17 cellular contexts compared by ENCODE assay signal in genomic region chr4:13765535-13765934, GRCh38.
"Had no signal": no experiment of that assay in that cellular context is flagged by ENCODE, and none has a peak within 500 bp of the region (broad histone marks: within the 10 kb centered on the region; RNA-seq: fewer than 3 reads in every experiment).

No MANE protein-coding gene starts in this region.

- DNase-seq: activated CD4-positive, alpha-beta memory T cell treated with anti-CD3 and anti-CD28 coated beads, Interleukin-2, amount 10 ng/mL, durations not matched to agents 7 days and 5 days; activated CD4-positive, alpha-beta T cell treated with anti-CD3 and anti-CD28 coated beads for 4 hours; activated T-cell treated with anti-CD3 and anti-CD28 coated beads, Interleukin-2, amount 50 U/mL, for 24 hours; brain microvascular endothelial cell; cerebellar nuclear complex; effector memory CD8-positive, alpha-beta T cell; foreskin keratinocyte; occipital lobe; stimulated activated CD4-positive, alpha-beta T cell treated with anti-CD3 and anti-CD28 coated beads, Interleukin-4, amount 100 ng/mL, for 24 hours; stimulated activated naive CD4-positive, alpha-beta T cell; substantia nigra; T-helper 2 cell; trophoblast cell had no signal

- H3K9me3 ChIP-seq: right atrium auricular region had no signal

- H3K27me3 ChIP-seq: brain microvascular endothelial cell, foreskin keratinocyte, right atrium auricular region had no signal

- H3K27ac ChIP-seq: brain microvascular endothelial cell, epithelial cell of prostate, foreskin keratinocyte, right atrium auricular region, skin epidermis had no signal

- H3K4me3 ChIP-seq: right atrium auricular region, skin epidermis had no signal

- FAIRE-seq: TTC549 had no signal

- H3K36me3 ChIP-seq: brain microvascular endothelial cell, right atrium auricular region had no signal

- H3K4me1 ChIP-seq: foreskin keratinocyte, right atrium auricular region had no signal
